ENCODE assay signal across 14 cellular contexts in genomic region chr16:67801889-67802288, GRCh38. TPM values are rescaled to one million over a fixed set of nuclear protein-coding genes. Genes with fewer than 3 reads are reported as not detected.
DNase-seq lines count a peak whose midpoint lies in the region; ATAC-seq and FAIRE-seq lines count a peak whose summit lies in the region.
"Had no signal": no experiment of that assay in that cellular context is flagged by ENCODE, and none has a peak within 500 bp of the region (broad histone marks: within the 10 kb centered on the region; RNA-seq: fewer than 3 reads in every experiment).

No MANE protein-coding gene starts in this region.

- no peak overlapping the region for H3K27ac ChIP-seq in CD4-positive, CD25-positive, alpha-beta regulatory T cell (ENCODE audit: insufficient read depth, low read length, poor library complexity, severe bottlenecking)
- H3K27ac ChIP-seq: ascending aorta, parathyroid adenoma had no signal

- H3K4me3 Mint-ChIP-seq in CD4-positive, CD25-positive, alpha-beta regulatory T cell: peak overlapping the region; percentile 56 to 89 (median 77)
- H3K4me3 Mint-ChIP-seq in activated T-cell treated with anti-CD3 and anti-CD28 coated beads, Interleukin-2, amount 50 U/mL, for 24 hours: peak overlapping the region; percentile 25
- peak overlapping the region; percentile 60 to 95 (median 82) for H3K4me3 Mint-ChIP-seq in naive B cell
- H3K4me3 Mint-ChIP-seq: mesothelial cell of epicardium had no signal

- H3K9me3 ChIP-seq in CD4-positive, CD25-positive, alpha-beta regulatory T cell (ENCODE audit: control insufficient read depth in 2 of 2, low read length in 2 of 2): no peaks in the 10 kb centered on the region
- H3K9me3 ChIP-seq: ascending aorta had no signal

- peaks cover 37% of the 10 kb centered on the region for H3K36me3 Mint-ChIP-seq in CD4-positive, CD25-positive, alpha-beta regulatory T cell
- H3K36me3 Mint-ChIP-seq in activated T-cell treated with anti-CD3 and anti-CD28 coated beads, Interleukin-2, amount 50 U/mL, for 24 hours (ENCODE audit: low read depth): peaks cover 83% of the 10 kb centered on the region
- peaks cover 5 to 7% of the 10 kb centered on the region in 2 donors for H3K36me3 Mint-ChIP-seq in naive B cell

- no peak for ATAC-seq in CD4-positive, CD25-positive, alpha-beta regulatory T cell (ENCODE audit: low read depth in 2 of 2)
- ATAC-seq in naive B cell (ENCODE audit: low read depth in 2 of 2): peak; percentile 30
- ATAC-seq in GM18858 (IDR thresholded peaks at IDR 0.05; ENCODE audit: unreplicated experiment): no peak
- no peak for ATAC-seq in GM19023 (IDR thresholded peaks at IDR 0.05; ENCODE audit: unreplicated experiment)
- ATAC-seq: activated CD4-positive, CD25-positive, alpha-beta regulatory T cell treated with anti-CD3 and anti-CD28 coated beads, Interleukin-2, amount 50 U/mL, for 24 hours had no signal

- no peaks in the 10 kb centered on the region for H3K27me3 ChIP-seq in CD4-positive, CD25-positive, alpha-beta regulatory T cell (ENCODE audit: control insufficient read depth, insufficient read depth, low read length)
- H3K27me3 ChIP-seq in H7 (ENCODE audit: control insufficient read depth, insufficient read depth, low read length): no peaks in the 10 kb centered on the region
- H3K27me3 ChIP-seq: ascending aorta had no signal

- peaks cover 54% of the 10 kb centered on the region for H3K4me1 ChIP-seq in CD4-positive, CD25-positive, alpha-beta regulatory T cell (ENCODE audit: control insufficient read depth, insufficient read depth, low read length, poor library complexity, severe bottlenecking)

- no peak for FAIRE-seq in GM19239 (lab: Jason Lieb, UNC)

- peak overlapping the region in 2 of 3 donors; percentile 71 to 81 for H3K27ac Mint-ChIP-seq in CD4-positive, CD25-positive, alpha-beta regulatory T cell
- peak overlapping the region; percentile 83 for H3K27ac Mint-ChIP-seq in activated T-cell treated with anti-CD3 and anti-CD28 coated beads, Interleukin-2, amount 50 U/mL, for 24 hours
- H3K27ac Mint-ChIP-seq in naive B cell: peak overlapping the region; percentile 79 to 98 (median 96)
- H3K27ac Mint-ChIP-seq: mesothelial cell of epicardium had no signal

- peaks cover 10% of the 10 kb centered on the region for H3K36me3 ChIP-seq in CD4-positive, CD25-positive, alpha-beta regulatory T cell (ENCODE audit: control insufficient read depth, insufficient read depth, low read length)
- peaks cover 3% of the 10 kb centered on the region; the same call in 1 of the 2 replicates for H3K36me3 ChIP-seq in H7 (replicated peaks; ENCODE audit: control insufficient read depth, insufficient read depth, low read length)

- H3K4me1 Mint-ChIP-seq in CD4-positive, CD25-positive, alpha-beta regulatory T cell: peaks cover 13 to 77% (median 55%) of the 10 kb centered on the region in 4 donors
- H3K4me1 Mint-ChIP-seq in activated T-cell treated with anti-CD3 and anti-CD28 coated beads, Interleukin-2, amount 50 U/mL, for 24 hours (ENCODE audit: low read depth): peaks cover 68% of the 10 kb centered on the region
- peaks cover 45 to 85% (median 82%) of the 10 kb centered on the region in 3 donors for H3K4me1 Mint-ChIP-seq in naive B cell

- H3K27me3 Mint-ChIP-seq in CD4-positive, CD25-positive, alpha-beta regulatory T cell: no peaks in the 10 kb centered on the region
- H3K27me3 Mint-ChIP-seq in activated T-cell treated with anti-CD3 and anti-CD28 coated beads, Interleukin-2, amount 50 U/mL, for 24 hours: no peaks in the 10 kb centered on the region
- H3K27me3 Mint-ChIP-seq in naive B cell: no peaks in the 10 kb centered on the region

- H3K9me3 Mint-ChIP-seq in CD4-positive, CD25-positive, alpha-beta regulatory T cell: no peaks in the 10 kb centered on the region
- H3K9me3 Mint-ChIP-seq in activated T-cell treated with anti-CD3 and anti-CD28 coated beads, Interleukin-2, amount 50 U/mL, for 24 hours: no peaks in the 10 kb centered on the region
- no peaks in the 10 kb centered on the region for H3K9me3 Mint-ChIP-seq in naive B cell
- H3K9me3 Mint-ChIP-seq: mesothelial cell of epicardium had no signal

- DNase-seq in CD4-positive, CD25-positive, alpha-beta regulatory T cell: peak in 2 of 3 donors; percentile 35 to 71
- DNase-seq in Jurkat, Clone E6-1 (ENCODE audit: low read depth, low spot score): peak; percentile 76
- no peak for DNase-seq in activated T-cell treated with anti-CD3 and anti-CD28 coated beads, Interleukin-2, amount 50 U/mL, for 24 hours
- DNase-seq in naive B cell (peak; percentile 84), GM19239 (ENCODE audit: insufficient read length, low spot score) (no peak), H7 (no peak)
- DNase-seq: NCI-H1092 treated with DMSO at 0.1 percent for 48 hours, NCI-H345 had no signal

- H3K4me3 ChIP-seq in CD4-positive, CD25-positive, alpha-beta regulatory T cell (ENCODE audit: low read depth, low read length): peak overlapping the region; percentile 51
- no peak overlapping the region for H3K4me3 ChIP-seq in Jurkat, Clone E6-1 (ENCODE audit: low read length)
- no peak overlapping the region for H3K4me3 ChIP-seq in H7 (ENCODE audit: insufficient read depth, low read depth, low read length)
- H3K4me3 ChIP-seq: ascending aorta had no signal

RNA-seq across cellular contexts. Expression of gene RANBP10, which starts 4.5 kb away (rescaled TPM):
- total RNA-seq in CD4-positive, CD25-positive, alpha-beta regulatory T cell: 29.4 TPM
- 10 to 100 TPM in 1 of 4 donors, 1 to 10 TPM in 3; 7.3 to 10.0 (median 8.0) TPM for polyA plus RNA-seq in CD4-positive, CD25-positive, alpha-beta regulatory T cell
- 15.3 TPM for polyA plus RNA-seq in Jurkat, Clone E6-1 (2012; ENCODE audit: insufficient read depth, insufficient read length)
- 10 to 100 TPM in 5 of 6 donors, 1 to 10 TPM in 1; 5.2 to 23.0 (median 11.7) TPM for polyA plus RNA-seq in naive B cell (ENCODE audit: low read depth in 6 of 6)
- 7.2 and 7.3 TPM in 2 replicates for total RNA-seq in H7 (2014; rRNA removed; shearing (Covaris generic))

RNA-seq across cellular contexts. Expression of gene TSNAXIP1, which starts 4.8 kb away (rescaled TPM):
- 0.39 TPM for total RNA-seq in CD4-positive, CD25-positive, alpha-beta regulatory T cell
- polyA plus RNA-seq in CD4-positive, CD25-positive, alpha-beta regulatory T cell: not detected
- polyA plus RNA-seq in Jurkat, Clone E6-1 (2012; ENCODE audit: insufficient read depth, insufficient read length): 1.4 TPM
- not detected for polyA plus RNA-seq in naive B cell (ENCODE audit: low read depth in 6 of 6)
- 0.15 and 0.21 TPM in 2 replicates for total RNA-seq in H7 (2014; rRNA removed; shearing (Covaris generic))

RNA-seq across cellular contexts. Expression of gene THAP11, which starts 40.2 kb away (rescaled TPM):
- 32.2 TPM for total RNA-seq in CD4-positive, CD25-positive, alpha-beta regulatory T cell
- 100 to 1,000 TPM; 132 to 166 (median 141) TPM for polyA plus RNA-seq in CD4-positive, CD25-positive, alpha-beta regulatory T cell
- 43.4 TPM for polyA plus RNA-seq in Jurkat, Clone E6-1 (2012; ENCODE audit: insufficient read depth, insufficient read length)
- polyA plus RNA-seq in naive B cell (ENCODE audit: low read depth in 6 of 6): 100 to 1,000 TPM in 5 of 6 donors, 10 to 100 TPM in 1; 83.6 to 113 (median 105) TPM
- 57.6 and 67.0 TPM in 2 replicates for total RNA-seq in H7 (2014; rRNA removed; shearing (Covaris generic))

RNA-seq across cellular contexts. Expression of gene NUTF2, which starts 44.8 kb away (rescaled TPM):
- total RNA-seq in CD4-positive, CD25-positive, alpha-beta regulatory T cell: 48.5 TPM
- 100 to 1,000 TPM; 115 to 158 (median 131) TPM for polyA plus RNA-seq in CD4-positive, CD25-positive, alpha-beta regulatory T cell
- polyA plus RNA-seq in Jurkat, Clone E6-1 (2012; ENCODE audit: insufficient read depth, insufficient read length): 351 TPM
- polyA plus RNA-seq in naive B cell (ENCODE audit: low read depth in 6 of 6): 100 to 1,000 TPM; 126 to 148 (median 131) TPM
- 295 and 340 TPM in 2 replicates for total RNA-seq in H7 (2014; rRNA removed; shearing (Covaris generic))

RNA-seq across cellular contexts. Expression of gene CENPT, which starts 45.6 kb away (rescaled TPM):
- total RNA-seq in CD4-positive, CD25-positive, alpha-beta regulatory T cell: 79.9 TPM
- polyA plus RNA-seq in CD4-positive, CD25-positive, alpha-beta regulatory T cell: 10 to 100 TPM; 13.5 to 17.1 (median 14.6) TPM
- polyA plus RNA-seq in Jurkat, Clone E6-1 (2012; ENCODE audit: insufficient read depth, insufficient read length): 75.1 TPM
- 10 to 100 TPM in 3 of 6 donors, 1 to 10 TPM in 3; 7.6 to 15.1 (median 9.2) TPM for polyA plus RNA-seq in naive B cell (ENCODE audit: low read depth in 6 of 6)
- total RNA-seq in H7 (2014; rRNA removed; shearing (Covaris generic)): 34.9 and 43.7 TPM in 2 replicates

Comparison
In these comparisons a context has a peak if more than half of its experiments do, and no peak if none do; other contexts are left out.
1. ATAC-seq: peak in naive B cell (2 of 2); none in CD4-positive, CD25-positive, alpha-beta regulatory T cell (0 of 2), GM18858 (single experiment) and GM19023 (single experiment).
2. DNase-seq: peak in CD4-positive, CD25-positive, alpha-beta regulatory T cell (2 of 3), Jurkat, Clone E6-1 (single experiment) and naive B cell (single experiment); none in activated T-cell treated with anti-CD3 and anti-CD28 coated beads, Interleukin-2, amount 50 U/mL, for 24 hours (single experiment), GM19239 (single experiment) and H7 (single experiment).
3. H3K4me3 Mint-ChIP-seq: peak in every context shown above with its lines; median percentile 82 in naive B cell; 77 in CD4-positive, CD25-positive, alpha-beta regulatory T cell; 25 in activated T-cell treated with anti-CD3 and anti-CD28 coated beads, Interleukin-2, amount 50 U/mL, for 24 hours.
4. Peak in every context shown above with its lines, with median percentiles within 50 percentile points of each other: H3K27ac Mint-ChIP-seq.